ENCODE assay signal across 8 cellular contexts in the genomic region with DNA sequence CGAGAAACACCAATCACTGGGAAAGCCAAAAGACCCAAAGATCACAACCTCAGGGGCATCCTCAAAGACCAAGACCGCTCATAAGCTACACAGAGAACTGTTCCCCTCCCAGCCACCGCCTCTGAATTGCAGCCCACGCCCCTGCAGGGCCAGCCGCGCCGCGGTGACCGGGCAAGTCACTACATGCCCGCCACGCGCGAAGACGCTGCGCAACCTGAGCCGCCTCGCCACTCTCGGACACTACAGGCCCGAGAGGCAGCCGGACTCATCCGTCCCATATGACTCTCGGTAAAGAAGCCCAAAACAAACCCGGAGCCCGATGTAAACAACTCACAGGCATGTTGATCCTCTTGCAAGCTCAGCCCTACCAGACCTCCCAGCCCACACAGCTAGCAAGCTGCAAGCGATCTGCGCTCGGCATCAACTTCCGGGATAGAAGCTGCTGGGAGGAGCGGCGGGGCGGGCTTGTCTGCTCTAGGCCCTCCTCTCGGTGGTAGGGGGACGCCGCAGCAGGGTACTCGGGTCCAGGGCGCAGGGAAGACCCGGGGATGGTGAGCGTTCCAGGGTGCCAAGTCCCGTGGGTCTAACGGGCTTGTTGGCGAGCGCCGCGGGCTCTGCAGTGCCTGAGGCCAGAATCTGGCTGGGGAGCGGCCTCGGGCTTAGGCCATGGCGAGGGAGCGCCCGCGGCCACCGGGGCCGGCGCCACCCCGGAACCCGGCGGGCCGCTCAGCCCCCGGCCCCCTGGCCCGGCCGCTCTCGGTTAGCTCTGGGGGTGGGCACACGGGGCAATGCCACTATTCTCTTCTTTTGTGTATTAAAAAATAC. TPM values are rescaled to one million over a fixed set of nuclear protein-coding genes. Genes with fewer than 3 reads are reported as not detected.
DNase-seq lines count a peak whose midpoint lies in the region; ATAC-seq lines count a peak whose summit lies in the region.

TSS of gene RPS27L (minus strand) at position 412 of the 825 bp plus-strand sequence. CDS start at position 340, 72 bp downstream.

- peaks cover 19% of the 10 kb centered on the region for H3K4me1 ChIP-seq in CD8-positive, alpha-beta memory T cell (ENCODE audit: insufficient read depth, low read length)

- H3K36me3 Mint-ChIP-seq in CD8-positive, alpha-beta memory T cell: peaks cover 0 to 36% (median 2%) of the 10 kb centered on the region in 3 donors

- POLR2A ChIA-PET in CD8-positive, alpha-beta memory T cell (lab: Charles Lee): interaction anchor here (0.6 to 2.4 kb wide), 13 partner anchors 9 to 444 kb away, joined by 3 to 20 read pairs (median 4); partner anchors contain the start of genes APH1B and RAB8B

- ATAC-seq in GM19468 (IDR thresholded peaks at IDR 0.05; ENCODE audit: extremely low read depth, unreplicated experiment): peak; percentile 42

- H3K9me3 ChIP-seq in CD8-positive, alpha-beta memory T cell (ENCODE audit: low read length): no peaks in the 10 kb centered on the region

- peak; percentile 73 to 91 (median 83) for DNase-seq in CD8-positive, alpha-beta memory T cell
- DNase-seq in HS-5 (ENCODE audit: low read depth): peak; percentile 75
- DNase-seq in NK-92 (lab: John Stamatoyannopoulos, UW; ENCODE audit: unreplicated experiment): peak; percentile 23
- peak; percentile 63 to 76 for DNase-seq in activated CD8-positive, alpha-beta memory T cell treated with anti-CD3 and anti-CD28 coated beads for 1 hour (ENCODE audit: extremely low read depth in 1 of 2, low read depth in 1 of 2)
- peak; percentile 79 for DNase-seq in effector CD4-positive, alpha-beta T cell
- DNase-seq in lung microvascular endothelial cell (ENCODE audit: low read depth in 2 of 2): peak; percentile 94 to 96
- DNase-seq in stimulated activated CD4-positive, alpha-beta T cell treated with anti-CD3 and anti-CD28 coated beads, TNF-alpha, amount 100 ng/mL, for 4 hours (ENCODE audit: low read depth in 3 of 3): peak; percentile 73 to 80 (median 75)

- H3K4me3 ChIP-seq in CD8-positive, alpha-beta memory T cell (ENCODE audit: low read length): peak within 1 kb of the TSS; percentile 83

- no peaks in the 10 kb centered on the region for H3K27me3 Mint-ChIP-seq in CD8-positive, alpha-beta memory T cell

- H3K27ac ChIP-seq in CD8-positive, alpha-beta memory T cell (ENCODE audit: low read depth, low read length): peak within 1 kb of the TSS; percentile 82

- peak within 1 kb of the TSS; percentile 91 to 97 (median 96) for H3K27ac Mint-ChIP-seq in CD8-positive, alpha-beta memory T cell

- H3K4me3 Mint-ChIP-seq in CD8-positive, alpha-beta memory T cell: peak within 1 kb of the TSS; percentile 98 to 100 (median 100)

- H3K9me3 Mint-ChIP-seq in CD8-positive, alpha-beta memory T cell: no peaks in the 10 kb centered on the region

- H3K36me3 ChIP-seq in CD8-positive, alpha-beta memory T cell (ENCODE audit: insufficient read depth, low read length): peaks cover 3% of the 10 kb centered on the region

- H3K4me1 Mint-ChIP-seq in CD8-positive, alpha-beta memory T cell: peaks cover 18 to 37% (median 31%) of the 10 kb centered on the region in 3 donors

- no peaks in the 10 kb centered on the region for H3K27me3 ChIP-seq in CD8-positive, alpha-beta memory T cell (ENCODE audit: insufficient read depth, low read length, poor library complexity, severe bottlenecking)

- CTCF ChIA-PET in CD8-positive, alpha-beta memory T cell (lab: Charles Lee): interaction anchor here (0.5 to 1.7 kb wide), 13 partner anchors 11 to 245 kb away, joined by 3 to 6 read pairs (median 3); no protein-coding TSS in a partner anchor

RNA-seq across cellular contexts. Expression of gene RPS27L, which starts in this region (rescaled TPM):
- total RNA-seq in CD8-positive, alpha-beta memory T cell: 100 to 1,000 TPM; 214 to 221 TPM
- polyA plus RNA-seq in CD8-positive, alpha-beta memory T cell: 193 TPM
- total RNA-seq in lung microvascular endothelial cell: 300 and 306 TPM in 2 replicates

Comparison
In these comparisons a context has a peak if more than half of its experiments do, and no peak if none do; other contexts are left out.
1. Peak in every context shown above with its lines: DNase-seq, ATAC-seq, H3K4me3 ChIP-seq and H3K27ac ChIP-seq.
2. DNase-seq: peak in every context shown above with its lines; median percentile 95 in lung microvascular endothelial cell; 83 in CD8-positive, alpha-beta memory T cell; 79 in effector CD4-positive, alpha-beta T cell; 75 in HS-5; 75 in stimulated activated CD4-positive, alpha-beta T cell treated with anti-CD3 and anti-CD28 coated beads, TNF-alpha, amount 100 ng/mL, for 4 hours; 70 in activated CD8-positive, alpha-beta memory T cell treated with anti-CD3 and anti-CD28 coated beads for 1 hour; 23 in NK-92.